1 cellular context compared by ENCODE assay signal in the genomic region with DNA sequence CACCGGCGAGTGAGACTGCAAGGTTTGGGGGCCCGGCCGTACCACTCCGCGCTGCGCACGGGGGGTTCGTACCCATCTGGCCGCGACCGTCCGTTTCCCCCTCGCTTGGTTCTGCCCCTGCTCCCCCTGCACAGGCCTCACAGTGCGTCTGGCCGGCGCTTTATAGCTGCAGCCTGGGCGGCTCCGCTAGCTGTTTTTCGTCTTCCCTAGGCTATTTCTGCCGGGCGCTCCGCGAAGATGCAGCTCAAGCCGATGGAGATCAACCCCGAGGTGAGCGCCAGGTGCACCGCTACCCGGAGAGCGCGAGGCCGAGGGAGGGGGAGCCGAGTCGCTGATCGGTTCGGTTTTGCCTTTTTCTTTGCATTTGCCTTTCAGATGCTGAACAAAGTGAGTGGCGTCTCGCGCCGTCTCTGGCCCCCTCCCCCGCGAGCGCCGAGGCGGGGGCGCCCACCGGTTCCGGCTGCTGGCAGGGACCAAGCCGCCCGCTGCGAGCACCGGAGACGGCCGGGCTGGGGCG.
TF ChIP-seq lines count a peak whose summit lies in the region.

TSS of gene UCHL1 (plus strand) at position 189 of the 517 bp plus-strand sequence. CDS start at position 238, 49 bp downstream.

TF ChIP-seq in HEK293, 187 proteins besides CTCF, POLR2A, EP300 and RAD21 (continued from another document and continues in another):
- TF ChIP-seq PATZ1 (tag by site-specific recombination; IDR thresholded peaks at IDR 0.05) (peak; percentile 75), ZNF341 (tag by site-specific recombination; IDR thresholded peaks at IDR 0.05; ENCODE audit: low read depth) (peak; percentile 18; the same call in 1 of the 2 replicates), KLF10 (tag by site-specific recombination; IDR thresholded peaks at IDR 0.05) (0 out of 2 replicates have a peak, but pooled peaks have one; percentile 13), ZNF138 (tag by site-specific recombination; IDR thresholded peaks at IDR 0.05; ENCODE audit: borderline replicate concordance) (no peak), TCF7L2 (IDR thresholded peaks at IDR 0.05; ENCODE audit: borderline replicate concordance, low read depth, low read length) (peak; percentile 54; the same call in 1 of the 2 replicates), ZXDB (tag by site-specific recombination; IDR thresholded peaks at IDR 0.05) (peak; percentile 68), ZNF621 (tag by site-specific recombination; IDR thresholded peaks at IDR 0.05) (no peak), PBX3 (CRISPR knock-in tag; IDR thresholded peaks at IDR 0.05) (no peak), ZNF423 (tag by site-specific recombination; IDR thresholded peaks at IDR 0.05) (no peak), ZNF776 (tag by site-specific recombination; IDR thresholded peaks at IDR 0.05; ENCODE audit: borderline replicate concordance) (no peak), ZNF335 (tag by site-specific recombination; conservative IDR thresholded peaks at IDR 0.05) (peak; percentile 31), ZSCAN16 (tag by site-specific recombination; IDR thresholded peaks at IDR 0.05) (no peak), KLF8 (tag by site-specific recombination; IDR thresholded peaks at IDR 0.05) (peak; percentile 58; the same call in 1 of the 2 replicates), ZNF624 (tag by site-specific recombination; IDR thresholded peaks at IDR 0.05) (no peak), ZNF626 (tag by site-specific recombination; IDR thresholded peaks at IDR 0.05) (no peak), RBAK (tag by site-specific recombination; IDR thresholded peaks at IDR 0.05) (no peak), ZNF623 (tag by site-specific recombination; IDR thresholded peaks at IDR 0.05) (no peak), ZNF174 (tag by site-specific recombination; IDR thresholded peaks at IDR 0.05) (no peak), SETDB1 (IDR thresholded peaks at IDR 0.05; ENCODE audit: insufficient read length, low read length) (no peak), MZF1 (tag by site-specific recombination; IDR thresholded peaks at IDR 0.05; ENCODE audit: borderline replicate concordance) (no peak), ZNF23 (tag by site-specific recombination; IDR thresholded peaks at IDR 0.05; ENCODE audit: borderline replicate concordance) (no peak), ZNF2 (tag by site-specific recombination; IDR thresholded peaks at IDR 0.05) (peak; percentile 77; the same call in 1 of the 2 replicates), ZNF777 (tag by site-specific recombination; IDR thresholded peaks at IDR 0.05; ENCODE audit: borderline replicate concordance) (0 out of 2 replicates have a peak, but pooled peaks have one; percentile 15), ZNF292 (tag by site-specific recombination; IDR thresholded peaks at IDR 0.05; ENCODE audit: borderline replicate concordance, low read depth) (no peak), ZFP3 (tag by site-specific recombination; IDR thresholded peaks at IDR 0.05; ENCODE audit: low read depth) (no peak), ZNF19 (tag by site-specific recombination; IDR thresholded peaks at IDR 0.05; ENCODE audit: low read depth) (no peak), ZNF654 (tag by site-specific recombination; IDR thresholded peaks at IDR 0.05; ENCODE audit: low read depth) (no peak), ZNF501 (tag by site-specific recombination; IDR thresholded peaks at IDR 0.05) (peak; percentile 85), ZNF266 (tag by site-specific recombination; IDR thresholded peaks at IDR 0.05; ENCODE audit: low read depth) (no peak), ZNF239 (tag by site-specific recombination; IDR thresholded peaks at IDR 0.05) (no peak), ZNF629 (tag by site-specific recombination; IDR thresholded peaks at IDR 0.05) (peak; percentile 51; the same call in 1 of the 2 replicates), ZNF140 (tag by site-specific recombination; IDR thresholded peaks at IDR 0.05) (no peak), ZNF610 (tag by site-specific recombination; IDR thresholded peaks at IDR 0.05; ENCODE audit: borderline replicate concordance) (no peak; the same call in 1 of the 2 replicates), REPIN1 (tag by site-specific recombination; IDR thresholded peaks at IDR 0.05; ENCODE audit: low read depth) (no peak), ZFP41 (tag by site-specific recombination; IDR thresholded peaks at IDR 0.05; ENCODE audit: borderline replicate concordance) (no peak), ZBTB48 (tag by site-specific recombination; IDR thresholded peaks at IDR 0.05) (no peak), GLI4 (tag by site-specific recombination; IDR thresholded peaks at IDR 0.05) (no peak), ZBTB6 (tag by site-specific recombination; IDR thresholded peaks at IDR 0.05) (0 out of 2 replicates have a peak, but pooled peaks have one; percentile 4), ZNF792 (tag by site-specific recombination; IDR thresholded peaks at IDR 0.05) (no peak), ZNF16 (tag by site-specific recombination; IDR thresholded peaks at IDR 0.05; ENCODE audit: low read depth) (no peak), ZNF324 (tag by site-specific recombination; IDR thresholded peaks at IDR 0.05) (no peak; the same call in 1 of the 2 replicates), ZNF132 (tag by site-specific recombination; IDR thresholded peaks at IDR 0.05; ENCODE audit: borderline replicate concordance) (no peak), KLF9 (tag by site-specific recombination; IDR thresholded peaks at IDR 0.05; ENCODE audit: low read depth) (peak; percentile 20), ZNF350 (tag by site-specific recombination; IDR thresholded peaks at IDR 0.05) (no peak)
- TF ChIP-seq, protein P1, sequence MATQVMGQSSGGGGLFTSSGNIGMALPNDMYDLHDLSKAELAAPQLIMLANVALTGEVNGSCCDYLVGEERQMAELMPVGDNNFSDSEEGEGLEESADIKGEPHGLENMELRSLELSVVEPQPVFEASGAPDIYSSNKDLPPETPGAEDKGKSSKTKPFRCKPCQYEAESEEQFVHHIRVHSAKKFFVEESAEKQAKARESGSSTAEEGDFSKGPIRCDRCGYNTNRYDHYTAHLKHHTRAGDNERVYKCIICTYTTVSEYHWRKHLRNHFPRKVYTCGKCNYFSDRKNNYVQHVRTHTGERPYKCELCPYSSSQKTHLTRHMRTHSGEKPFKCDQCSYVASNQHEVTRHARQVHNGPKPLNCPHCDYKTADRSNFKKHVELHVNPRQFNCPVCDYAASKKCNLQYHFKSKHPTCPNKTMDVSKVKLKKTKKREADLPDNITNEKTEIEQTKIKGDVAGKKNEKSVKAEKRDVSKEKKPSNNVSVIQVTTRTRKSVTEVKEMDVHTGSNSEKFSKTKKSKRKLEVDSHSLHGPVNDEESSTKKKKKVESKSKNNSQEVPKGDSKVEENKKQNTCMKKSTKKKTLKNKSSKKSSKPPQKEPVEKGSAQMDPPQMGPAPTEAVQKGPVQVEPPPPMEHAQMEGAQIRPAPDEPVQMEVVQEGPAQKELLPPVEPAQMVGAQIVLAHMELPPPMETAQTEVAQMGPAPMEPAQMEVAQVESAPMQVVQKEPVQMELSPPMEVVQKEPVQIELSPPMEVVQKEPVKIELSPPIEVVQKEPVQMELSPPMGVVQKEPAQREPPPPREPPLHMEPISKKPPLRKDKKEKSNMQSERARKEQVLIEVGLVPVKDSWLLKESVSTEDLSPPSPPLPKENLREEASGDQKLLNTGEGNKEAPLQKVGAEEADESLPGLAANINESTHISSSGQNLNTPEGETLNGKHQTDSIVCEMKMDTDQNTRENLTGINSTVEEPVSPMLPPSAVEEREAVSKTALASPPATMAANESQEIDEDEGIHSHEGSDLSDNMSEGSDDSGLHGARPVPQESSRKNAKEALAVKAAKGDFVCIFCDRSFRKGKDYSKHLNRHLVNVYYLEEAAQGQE (tag by site-specific recombination; IDR thresholded peaks at IDR 0.05) = no peak
- TF ChIP-seq, protein P2, sequence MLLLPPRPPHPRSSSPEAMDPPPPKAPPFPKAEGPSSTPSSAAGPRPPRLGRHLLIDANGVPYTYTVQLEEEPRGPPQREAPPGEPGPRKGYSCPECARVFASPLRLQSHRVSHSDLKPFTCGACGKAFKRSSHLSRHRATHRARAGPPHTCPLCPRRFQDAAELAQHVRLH (tag by site-specific recombination; IDR thresholded peaks at IDR 0.05) = peak; percentile 46; the same call in 1 of the 2 replicates
- TF ChIP-seq, protein P3, sequence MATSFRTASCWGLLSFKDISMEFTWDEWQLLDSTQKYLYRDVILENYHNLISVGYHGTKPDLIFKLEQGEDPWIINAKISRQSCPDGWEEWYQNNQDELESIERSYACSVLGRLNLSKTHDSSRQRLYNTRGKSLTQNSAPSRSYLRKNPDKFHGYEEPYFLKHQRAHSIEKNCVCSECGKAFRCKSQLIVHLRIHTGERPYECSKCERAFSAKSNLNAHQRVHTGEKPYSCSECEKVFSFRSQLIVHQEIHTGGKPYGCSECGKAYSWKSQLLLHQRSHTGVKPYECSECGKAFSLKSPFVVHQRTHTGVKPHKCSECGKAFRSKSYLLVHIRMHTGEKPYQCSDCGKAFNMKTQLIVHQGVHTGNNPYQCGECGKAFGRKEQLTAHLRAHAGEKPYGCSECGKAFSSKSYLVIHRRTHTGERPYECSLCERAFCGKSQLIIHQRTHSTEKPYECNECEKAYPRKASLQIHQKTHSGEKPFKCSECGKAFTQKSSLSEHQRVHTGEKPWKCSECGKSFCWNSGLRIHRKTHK (tag by site-specific recombination; IDR thresholded peaks at IDR 0.05) = no peak
- TF ChIP-seq, protein P4, sequence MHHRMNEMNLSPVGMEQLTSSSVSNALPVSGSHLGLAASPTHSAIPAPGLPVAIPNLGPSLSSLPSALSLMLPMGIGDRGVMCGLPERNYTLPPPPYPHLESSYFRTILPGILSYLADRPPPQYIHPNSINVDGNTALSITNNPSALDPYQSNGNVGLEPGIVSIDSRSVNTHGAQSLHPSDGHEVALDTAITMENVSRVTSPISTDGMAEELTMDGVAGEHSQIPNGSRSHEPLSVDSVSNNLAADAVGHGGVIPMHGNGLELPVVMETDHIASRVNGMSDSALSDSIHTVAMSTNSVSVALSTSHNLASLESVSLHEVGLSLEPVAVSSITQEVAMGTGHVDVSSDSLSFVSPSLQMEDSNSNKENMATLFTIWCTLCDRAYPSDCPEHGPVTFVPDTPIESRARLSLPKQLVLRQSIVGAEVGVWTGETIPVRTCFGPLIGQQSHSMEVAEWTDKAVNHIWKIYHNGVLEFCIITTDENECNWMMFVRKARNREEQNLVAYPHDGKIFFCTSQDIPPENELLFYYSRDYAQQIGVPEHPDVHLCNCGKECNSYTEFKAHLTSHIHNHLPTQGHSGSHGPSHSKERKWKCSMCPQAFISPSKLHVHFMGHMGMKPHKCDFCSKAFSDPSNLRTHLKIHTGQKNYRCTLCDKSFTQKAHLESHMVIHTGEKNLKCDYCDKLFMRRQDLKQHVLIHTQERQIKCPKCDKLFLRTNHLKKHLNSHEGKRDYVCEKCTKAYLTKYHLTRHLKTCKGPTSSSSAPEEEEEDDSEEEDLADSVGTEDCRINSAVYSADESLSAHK (tag by site-specific recombination; IDR thresholded peaks at IDR 0.05) = peak; percentile 53; the same call in 1 of the 2 replicates
